Comparison of ENCODE assay signal across 10 cellular contexts in genomic region chr17:76538281-76538931, GRCh38. TPM values are rescaled to one million over a fixed set of nuclear protein-coding genes. Genes with fewer than 3 reads are reported as not detected.
A peak's percentile ranks its signal among the peaks of the same experiment; 100 is the strongest.
DNase-seq lines count a peak whose midpoint lies in the region; ATAC-seq and TF ChIP-seq lines count a peak whose summit lies in the region.
"Had no signal": no experiment of that assay in that cellular context is flagged by ENCODE, and none has a peak within 500 bp of the region (broad histone marks: within the 10 kb centered on the region; RNA-seq: fewer than 3 reads in every experiment).

No MANE protein-coding gene starts in this region.

- intact Hi-C loops in IMR-90 (cut with micrococcal nuclease) = loop anchor here (10.0 kb wide), 1 partner anchor 526 kb away; no protein-coding TSS in a partner anchor
- intact Hi-C loops in lower lobe of right lung (cut with DNase I) = no loop called here
- intact Hi-C loops in stomach (cut with DNase I; ENCODE audit: low total_unique reads) = no loop called here

- dilution Hi-C loops in IMR-90 (cut with HindIII; ENCODE audit: low sequenced_read_pairs, unreplicated experiment) = no loop called here

- TF ChIP-seq EP300 in stomach (IDR thresholded peaks at IDR 0.05) = no peak

- H3K9me3 Mint-ChIP-seq in chondrocyte (ENCODE audit: low read depth) = no peaks in the 10 kb centered on the region

- peak overlapping the region; percentile 15; the same call in 1 of the 2 replicates for H3K9ac ChIP-seq in IMR-90 (ENCODE audit: low read depth, low read length)

- no peak overlapping the region for H2BK15ac ChIP-seq in IMR-90 (ENCODE audit: low read depth, low read length)

- H3K9me1 ChIP-seq in IMR-90 (ENCODE audit: insufficient read depth, low read length) = peaks cover 11% of the 10 kb centered on the region

- no peaks in the 10 kb centered on the region for H3K27me3 Mint-ChIP-seq in chondrocyte (ENCODE audit: low read depth)

- H4K91ac ChIP-seq in IMR-90 (ENCODE audit: insufficient read depth, low read depth, low read length) = no peak overlapping the region

- H3K4me1 ChIP-seq in IMR-90 (ENCODE audit: control insufficient read depth, insufficient read depth, low read length) (peaks cover 10% of the 10 kb centered on the region), lower lobe of right lung (peaks cover 66% of the 10 kb centered on the region), stomach (peaks cover 20 to 48% (median 39%) of the 10 kb centered on the region in 4 donors)

- H3K4me3 ChIP-seq in IMR-90 (ENCODE audit: insufficient read depth, low read depth, low read length) (peak overlapping the region; percentile 46; the same call in 1 of the 2 replicates), lower lobe of right lung (peak overlapping the region; percentile 58), stomach (peak overlapping the region; percentile 40 to 47 (median 45))

- H3K4me3 Mint-ChIP-seq in chondrocyte (ENCODE audit: unreplicated experiment) = peak overlapping the region; percentile 46

- in situ Hi-C loops in IMR-90 (cut with MboI; ENCODE audit: low sequenced_read_pairs) = no loop called here

- no peaks in the 10 kb centered on the region for H3K36me3 Mint-ChIP-seq in chondrocyte (ENCODE audit: low read depth)

- H3K14ac ChIP-seq in IMR-90 (replicated peaks; ENCODE audit: low read depth, low read length) = no peak overlapping the region

- no TSS peak for BruUV-seq in IMR-90 (replicated peaks; lab: Mats Ljungman, UMichigan)

- no peak overlapping the region for H2BK5ac ChIP-seq in IMR-90 (ENCODE audit: low read depth, low read length, poor library complexity, severe bottlenecking)

- peaks cover 10% of the 10 kb centered on the region for H3K4me1 Mint-ChIP-seq in chondrocyte (ENCODE audit: low read depth)

- no peak overlapping the region for H3K56ac ChIP-seq in IMR-90 (ENCODE audit: extremely low read depth, insufficient read depth, low read length)

- CTCF ChIA-PET in IMR-90 (lab: Yijun Ruan, JAX) = no interaction called here

- H3K36me3 ChIP-seq in IMR-90 (ENCODE audit: control insufficient read depth, insufficient read depth, low read length) = no peaks in the 10 kb centered on the region; the same call in 1 of the 2 replicates
- no peaks in the 10 kb centered on the region for H3K36me3 ChIP-seq in lower lobe of right lung
- H3K36me3 ChIP-seq in stomach = no peaks in the 10 kb centered on the region

- POLR2A ChIA-PET in IMR-90 (lab: Charles Lee; ENCODE audit: unreplicated experiment) = no interaction called here

- H3K27ac Mint-ChIP-seq in chondrocyte (ENCODE audit: unreplicated experiment) = no peak overlapping the region

- H3K9me3 ChIP-seq in IMR-90 (ENCODE audit: control insufficient read depth, insufficient read depth, low read length) (no peaks in the 10 kb centered on the region), lower lobe of right lung (no peaks in the 10 kb centered on the region), stomach (no peaks in the 10 kb centered on the region)

- no peak for ATAC-seq in IMR-90 (ENCODE audit: low read depth)
- ATAC-seq in lower lobe of right lung = no peak
- no peak for ATAC-seq in HG02610 (IDR thresholded peaks at IDR 0.05; ENCODE audit: unreplicated experiment)
- no peak for ATAC-seq in HG02973 (IDR thresholded peaks at IDR 0.05; ENCODE audit: unreplicated experiment)
- ATAC-seq: left colon had no signal

- H3K4me2 ChIP-seq in IMR-90 (ENCODE audit: low read depth, low read length) = no peak overlapping the region

- H3K27me3 ChIP-seq in IMR-90 (ENCODE audit: control insufficient read depth, insufficient read depth, low read length) (peaks cover 2% of the 10 kb centered on the region; the same call in 1 of the 2 replicates), lower lobe of right lung (ENCODE audit: low read depth) (peaks cover 22% of the 10 kb centered on the region), stomach (peaks cover 5 to 67% (median 24%) of the 10 kb centered on the region in 3 donors)

- no peaks in the 10 kb centered on the region for H4K20me1 ChIP-seq in IMR-90 (ENCODE audit: insufficient read depth, low read length)

- H4K8ac ChIP-seq in IMR-90 (ENCODE audit: low read depth in 2 of 2, low read length in 2 of 2) = peak overlapping the region in 1 of 2 experiments; percentile 29; a peak in 1 of 4 replicates

- TF ChIP-seq POLR2A in IMR-90 (IDR thresholded peaks at IDR 0.05; ENCODE audit: low read depth, low read length) (no peak), stomach (IDR thresholded peaks at IDR 0.05) (no peak)

- DNase-seq in IMR-90 (no peak), chondrocyte (ENCODE audit: low spot score) (peak; percentile 86), lower lobe of right lung (peak; percentile 59), stomach (no peak), RKO (ENCODE audit: low spot score) (no peak), NCI-H1105 (lab: John Stamatoyannopoulos, UW) (no peak)

- no peak for TF ChIP-seq RAD21 in IMR-90 (IDR thresholded peaks at IDR 0.05; ENCODE audit: low read length)

- TF ChIP-seq CTCF in IMR-90 (conservative IDR thresholded peaks at IDR 0.05; ENCODE audit: low read depth, low read length) = no peak
- no peak for TF ChIP-seq CTCF in chondrocyte (IDR thresholded peaks at IDR 0.05)
- TF ChIP-seq CTCF in lower lobe of right lung (IDR thresholded peaks at IDR 0.05) = no peak
- no peak for TF ChIP-seq CTCF in stomach (IDR thresholded peaks at IDR 0.05)

- no peak overlapping the region for H3K18ac ChIP-seq in IMR-90 (ENCODE audit: low read depth, low read length)

- H3K27ac ChIP-seq in IMR-90 (ENCODE audit: insufficient read depth, low read length) (no peak overlapping the region), lower lobe of right lung (peak overlapping the region; percentile 73), stomach (peak overlapping the region; percentile 49 to 84 (median 71))

- H2AK9ac ChIP-seq in IMR-90 (replicated peaks; ENCODE audit: low read depth, low read length, poor library complexity) = peak overlapping the region; percentile 9

- H2AFZ ChIP-seq in IMR-90 (replicated peaks; ENCODE audit: low read length, poor library complexity) = peak overlapping the region; percentile 86

- no peak overlapping the region for H2BK120ac ChIP-seq in IMR-90 (ENCODE audit: low read depth, low read length)

- 48% methylated on average over 13 of the region's 37 CpGs; no CpG with 5 or more reads in 1 of the 2 experiments for WGBS in IMR-90 (ENCODE audit: extremely low coverage in 2 of 2, insufficient read length in 1 of 2), 2 experiments
- WGBS in stomach, 5 donors = 25 to 53% (median 32%) methylated on average over 21 to 37 of the region's 37 CpGs

- no peaks in the 10 kb centered on the region; a peak in 1 of 4 replicates for H3K79me1 ChIP-seq in IMR-90 (ENCODE audit: low read depth in 1 of 2, low read length in 2 of 2)

- peak overlapping the region; percentile 47 for H3K4ac ChIP-seq in IMR-90 (ENCODE audit: low read depth, low read length)

- no peak overlapping the region for H3K23ac ChIP-seq in IMR-90 (ENCODE audit: low read depth, low read length)

- 0 out of 2 replicates have a peak overlapping the region, but pooled peaks have one; percentile 33 for H2AK5ac ChIP-seq in IMR-90 (ENCODE audit: low read depth, low read length)

- H2BK20ac ChIP-seq in IMR-90 (ENCODE audit: low read depth, low read length) = no peak overlapping the region

- H4K5ac ChIP-seq in IMR-90 (ENCODE audit: low read depth, low read length) = no peak overlapping the region

TF ChIP-seq in IMR-90, 13 proteins besides CTCF, POLR2A, EP300 and RAD21 (continues in another document):
- TF ChIP-seq BHLHE40 (IDR thresholded peaks at IDR 0.05; ENCODE audit: low read depth, low read length) (no peak), MXI1 (IDR thresholded peaks at IDR 0.05; ENCODE audit: borderline replicate concordance, low read depth, low read length) (no peak), RCOR1 (IDR thresholded peaks at IDR 0.05; ENCODE audit: insufficient replicate concordance, low read length) (no peak)

RNA-seq across cellular contexts. Expression of gene CYGB, which starts 0.9 kb away (rescaled TPM):
- total RNA-seq in IMR-90 (2012; rRNA removed) = 1.3 and 1.7 TPM in 2 replicates
- polyA plus RNA-seq in IMR-90 (2012; rRNA removed) = 2.9 and 3.5 TPM in 2 replicates
- 3.6 and 4.3 TPM in 2 replicates for polyA plus RNA-seq in IMR-90 (2012; cell fraction: cytosol; rRNA removed)
- polyA plus RNA-seq in IMR-90 (2012; cell fraction: nucleus; rRNA removed; ENCODE audit: low replicate concordance) = 1.2 and 1.9 TPM in 2 replicates
- 0.48 to 5.4 TPM (median 4.6 TPM) in 3 replicates for total RNA-seq in chondrocyte
- 30.2 TPM for total RNA-seq in lower lobe of right lung
- total RNA-seq in stomach = 10 to 100 TPM in 3 of 5 donors, 1 to 10 TPM in 1, not detected in 1; 6.8 to 40.4 (median 28.4) TPM
- polyA plus RNA-seq in stomach = 100 to 1,000 TPM in 1 of 3 donors, 10 to 100 TPM in 1, 1 to 10 TPM in 1; 9.9 to 101 (median 65.1) TPM

RNA-seq across cellular contexts. Expression of gene PRCD, which starts 1.4 kb away (rescaled TPM):
- total RNA-seq in IMR-90 (2012; rRNA removed) = under 0.01 TPM in 1 of 2 replicates, not detected in the other
- polyA plus RNA-seq in IMR-90 (2012; rRNA removed) = 0.32 TPM in 2 replicates
- polyA plus RNA-seq in IMR-90 (2012; cell fraction: cytosol; rRNA removed) = 0.24 and 0.26 TPM in 2 replicates
- 1.4 and 3.8 TPM in 2 replicates for polyA plus RNA-seq in IMR-90 (2012; cell fraction: nucleus; rRNA removed; ENCODE audit: low replicate concordance)
- total RNA-seq in chondrocyte = 0.55 to 1.0 TPM (median 0.92 TPM) in 3 replicates
- 8.2 TPM for total RNA-seq in lower lobe of right lung
- 1 to 10 TPM in 1 of 5 donors, under 1 TPM in 1, not detected in 3; 0.72 to 5.7 TPM for total RNA-seq in stomach
- polyA plus RNA-seq in stomach = 10 to 100 TPM in 1 of 3 donors, 1 to 10 TPM in 2; 3.6 to 12.2 (median 4.2) TPM
- total RNA-seq: T-helper 1 cell treated with Interleukin-12 subunit alpha and Interleukin-12 subunit beta and Interleukin-4 antibody, amounts not matched to agents 30 ng/mL and 1 ng/mL, for 36 hours had no signal

RNA-seq across cellular contexts. Expression of gene RHBDF2, which starts 37.2 kb away (rescaled TPM):
- total RNA-seq in IMR-90 (2012; rRNA removed) (1.3 and 1.4 TPM in 2 replicates), chondrocyte (4.7 to 5.4 TPM (median 4.9 TPM) in 3 replicates), lower lobe of right lung (47.8 TPM), stomach (100 to 1,000 TPM in 2 of 5 donors, 10 to 100 TPM in 3; 16.9 to 175 (median 43.8) TPM)
- polyA plus RNA-seq in IMR-90 (2012; rRNA removed) (8.3 and 10.0 TPM in 2 replicates), stomach (10 to 100 TPM in 1 of 3 donors, 1 to 10 TPM in 2; 4.6 to 17.5 (median 9.2) TPM)
- polyA plus RNA-seq in IMR-90 (2012; cell fraction: cytosol; rRNA removed) = 6.7 and 10.1 TPM in 2 replicates
- polyA plus RNA-seq in IMR-90 (2012; cell fraction: nucleus; rRNA removed; ENCODE audit: low replicate concordance) = 29.5 and 54.3 TPM in 2 replicates

RNA-seq across cellular contexts. Expression of gene ST6GALNAC2, which starts 47.3 kb away (rescaled TPM):
- total RNA-seq in IMR-90 (2012; rRNA removed) (not detected in 2 replicates), chondrocyte (1.5 to 3.0 TPM (median 2.8 TPM) in 3 replicates), lower lobe of right lung (29.0 TPM), stomach (10 to 100 TPM in 2 of 5 donors, 1 to 10 TPM in 3; 1.2 to 17.8 (median 3.6) TPM)
- polyA plus RNA-seq in IMR-90 (2012; rRNA removed) (0.10 TPM in 1 of 2 replicates, not detected in the other), stomach (10 to 100 TPM in 1 of 3 donors, 1 to 10 TPM in 2; 3.9 to 17.1 (median 5.5) TPM)
- polyA plus RNA-seq in IMR-90 (2012; cell fraction: cytosol; rRNA removed) = 0.06 and 0.18 TPM in 2 replicates
- polyA plus RNA-seq in IMR-90 (2012; cell fraction: nucleus; rRNA removed; ENCODE audit: low replicate concordance) = 0.03 and 0.25 TPM in 2 replicates
- total RNA-seq: T-helper 1 cell treated with Interleukin-12 subunit alpha and Interleukin-12 subunit beta and Interleukin-4 antibody, amounts not matched to agents 30 ng/mL and 1 ng/mL, for 36 hours had no signal

Comparison
In these comparisons a context has a peak if more than half of its experiments do, and no peak if none do; other contexts are left out.
1. DNase-seq: peak in chondrocyte (single experiment) and lower lobe of right lung (single experiment); none in IMR-90 (single experiment), stomach (single experiment), RKO (single experiment) and NCI-H1105 (single experiment).
2. Peak in every context shown above with its lines, with median percentiles within 50 percentile points of each other: H3K4me3 ChIP-seq.